ENCODE assay signal across 1 cellular context in genomic region chr17:10618202-10618635, GRCh38.
TF ChIP-seq lines count a peak whose summit lies in the region.

No MANE protein-coding gene starts in this region.

TF ChIP-seq in endothelial cell of umbilical vein, 7 proteins besides CTCF, POLR2A, EP300 and RAD21:
- TF ChIP-seq FOS (IDR thresholded peaks at IDR 0.05; ENCODE audit: borderline replicate concordance, insufficient read depth, low read length) (no peak), JUN (IDR thresholded peaks at IDR 0.05; ENCODE audit: borderline replicate concordance, insufficient read depth, insufficient read length, low read depth) (no peak), MYC (IDR thresholded peaks at IDR 0.05; ENCODE audit: low read depth, low read length) (no peak), POLR2AphosphoS5 (IDR thresholded peaks at IDR 0.05; ENCODE audit: insufficient read depth, low read depth, low read length) (no peak), MAX (IDR thresholded peaks at IDR 0.05; ENCODE audit: insufficient read depth, insufficient read length) (no peak), GATA2 (IDR thresholded peaks at IDR 0.05; ENCODE audit: insufficient read depth, insufficient read length, low read depth, low read length) (no peak), EZH2 (IDR thresholded peaks at IDR 0.05; ENCODE audit: borderline replicate concordance, low read depth, low read length, severe bottlenecking) (no peak)
